In the genomic region with DNA sequence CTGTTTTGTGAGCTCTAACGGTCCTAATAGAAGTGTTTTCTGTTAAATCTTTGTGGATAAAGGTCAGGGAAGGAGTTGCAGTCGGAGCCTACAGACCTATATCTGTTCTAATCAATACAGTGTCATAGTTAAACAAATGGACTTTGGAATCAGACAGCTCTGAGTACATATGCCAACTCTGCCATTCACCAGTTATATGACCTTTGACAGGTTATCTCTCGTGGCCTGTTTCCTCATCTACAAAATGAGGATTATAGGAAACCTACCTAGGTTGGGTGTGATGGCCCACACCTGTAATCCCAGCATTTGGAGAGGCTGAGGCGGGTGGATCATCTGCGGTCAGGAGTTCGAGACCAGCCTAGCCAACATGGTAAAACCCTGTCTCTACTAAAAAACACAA, we compare ENCODE assay signal across 1 cellular context.
TF ChIP-seq lines count a peak whose summit lies in the region.

No MANE protein-coding gene starts in this region.

TF ChIP-seq in HepG2, 621 proteins besides CTCF, POLR2A, EP300 and RAD21 (continued from another document):
- TF ChIP-seq HMG20B (CRISPR knock-in tag; conservative IDR thresholded peaks at IDR 0.05), result no peak
- peak; percentile 58; the same call in 1 of the 2 replicates for TF ChIP-seq ZNF292 (CRISPR knock-in tag; IDR thresholded peaks at IDR 0.05; ENCODE audit: borderline replicate concordance, low read depth)
- TF ChIP-seq RXRB (CRISPR knock-in tag; IDR thresholded peaks at IDR 0.05; ENCODE audit: borderline replicate concordance), result peak; percentile 83
- TF ChIP-seq ZSCAN31 (CRISPR knock-in tag; IDR thresholded peaks at IDR 0.05; ENCODE audit: low read depth), result no peak
- peak; percentile 46; the same call in 1 of the 2 replicates for TF ChIP-seq HMG20A (CRISPR knock-in tag; IDR thresholded peaks at IDR 0.05; ENCODE audit: borderline replicate concordance)
- peak; percentile 70 for TF ChIP-seq ZMYM4 (CRISPR knock-in tag; IDR thresholded peaks at IDR 0.05)
- peak; percentile 82 for TF ChIP-seq RARA (CRISPR knock-in tag; IDR thresholded peaks at IDR 0.05)
- TF ChIP-seq ISL2 (CRISPR knock-in tag; IDR thresholded peaks at IDR 0.05), result peak; percentile 16; the same call in 1 of the 2 replicates
- no peak for TF ChIP-seq CBX5 (CRISPR knock-in tag; IDR thresholded peaks at IDR 0.05; ENCODE audit: borderline replicate concordance)
- no peak for TF ChIP-seq NBN (conservative IDR thresholded peaks at IDR 0.05)
- TF ChIP-seq STAG1 (CRISPR knock-in tag; IDR thresholded peaks at IDR 0.05), result no peak
- no peak for TF ChIP-seq ZNF619 (CRISPR knock-in tag; IDR thresholded peaks at IDR 0.05)
- no peak for TF ChIP-seq ZBTB7B (CRISPR knock-in tag; IDR thresholded peaks at IDR 0.05)
- TF ChIP-seq, protein P1, sequence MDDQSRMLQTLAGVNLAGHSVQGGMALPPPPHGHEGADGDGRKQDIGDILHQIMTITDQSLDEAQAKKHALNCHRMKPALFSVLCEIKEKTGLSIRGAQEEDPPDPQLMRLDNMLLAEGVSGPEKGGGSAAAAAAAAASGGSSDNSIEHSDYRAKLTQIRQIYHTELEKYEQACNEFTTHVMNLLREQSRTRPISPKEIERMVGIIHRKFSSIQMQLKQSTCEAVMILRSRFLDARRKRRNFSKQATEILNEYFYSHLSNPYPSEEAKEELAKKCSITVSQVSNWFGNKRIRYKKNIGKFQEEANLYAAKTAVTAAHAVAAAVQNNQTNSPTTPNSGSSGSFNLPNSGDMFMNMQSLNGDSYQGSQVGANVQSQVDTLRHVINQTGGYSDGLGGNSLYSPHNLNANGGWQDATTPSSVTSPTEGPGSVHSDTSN (CRISPR knock-in tag; IDR thresholded peaks at IDR 0.05; ENCODE audit: borderline replicate concordance), result no peak
- TF ChIP-seq, protein P2, sequence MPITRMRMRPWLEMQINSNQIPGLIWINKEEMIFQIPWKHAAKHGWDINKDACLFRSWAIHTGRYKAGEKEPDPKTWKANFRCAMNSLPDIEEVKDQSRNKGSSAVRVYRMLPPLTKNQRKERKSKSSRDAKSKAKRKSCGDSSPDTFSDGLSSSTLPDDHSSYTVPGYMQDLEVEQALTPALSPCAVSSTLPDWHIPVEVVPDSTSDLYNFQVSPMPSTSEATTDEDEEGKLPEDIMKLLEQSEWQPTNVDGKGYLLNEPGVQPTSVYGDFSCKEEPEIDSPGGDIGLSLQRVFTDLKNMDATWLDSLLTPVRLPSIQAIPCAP (CRISPR knock-in tag; IDR thresholded peaks at IDR 0.05; ENCODE audit: low read depth), result no peak
- no peak for TF ChIP-seq MAZ (IDR thresholded peaks at IDR 0.05; ENCODE audit: borderline replicate concordance, low read depth, low read length)
- no peak for TF ChIP-seq MAZ (CRISPR knock-in tag; IDR thresholded peaks at IDR 0.05; ENCODE audit: low read depth)
- TF ChIP-seq ZNF234 (CRISPR knock-in tag; conservative IDR thresholded peaks at IDR 0.05), result no peak
- TF ChIP-seq, protein P3, sequence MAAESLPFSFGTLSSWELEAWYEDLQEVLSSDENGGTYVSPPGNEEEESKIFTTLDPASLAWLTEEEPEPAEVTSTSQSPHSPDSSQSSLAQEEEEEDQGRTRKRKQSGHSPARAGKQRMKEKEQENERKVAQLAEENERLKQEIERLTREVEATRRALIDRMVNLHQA (CRISPR knock-in tag; IDR thresholded peaks at IDR 0.05), result no peak
- TF ChIP-seq ZNF326 (CRISPR knock-in tag; IDR thresholded peaks at IDR 0.05; ENCODE audit: borderline replicate concordance), result no peak
- no peak for TF ChIP-seq RNF2 (conservative IDR thresholded peaks at IDR 0.05; ENCODE audit: low read depth)
- TF ChIP-seq, protein P4, sequence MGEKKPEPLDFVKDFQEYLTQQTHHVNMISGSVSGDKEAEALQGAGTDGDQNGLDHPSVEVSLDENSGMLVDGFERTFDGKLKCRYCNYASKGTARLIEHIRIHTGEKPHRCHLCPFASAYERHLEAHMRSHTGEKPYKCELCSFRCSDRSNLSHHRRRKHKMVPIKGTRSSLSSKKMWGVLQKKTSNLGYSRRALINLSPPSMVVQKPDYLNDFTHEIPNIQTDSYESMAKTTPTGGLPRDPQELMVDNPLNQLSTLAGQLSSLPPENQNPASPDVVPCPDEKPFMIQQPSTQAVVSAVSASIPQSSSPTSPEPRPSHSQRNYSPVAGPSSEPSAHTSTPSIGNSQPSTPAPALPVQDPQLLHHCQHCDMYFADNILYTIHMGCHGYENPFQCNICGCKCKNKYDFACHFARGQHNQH (CRISPR knock-in tag; IDR thresholded peaks at IDR 0.05), result no peak
- TF ChIP-seq ZNF816 (CRISPR knock-in tag; IDR thresholded peaks at IDR 0.05; ENCODE audit: borderline replicate concordance), result no peak
- TF ChIP-seq, protein P5, sequence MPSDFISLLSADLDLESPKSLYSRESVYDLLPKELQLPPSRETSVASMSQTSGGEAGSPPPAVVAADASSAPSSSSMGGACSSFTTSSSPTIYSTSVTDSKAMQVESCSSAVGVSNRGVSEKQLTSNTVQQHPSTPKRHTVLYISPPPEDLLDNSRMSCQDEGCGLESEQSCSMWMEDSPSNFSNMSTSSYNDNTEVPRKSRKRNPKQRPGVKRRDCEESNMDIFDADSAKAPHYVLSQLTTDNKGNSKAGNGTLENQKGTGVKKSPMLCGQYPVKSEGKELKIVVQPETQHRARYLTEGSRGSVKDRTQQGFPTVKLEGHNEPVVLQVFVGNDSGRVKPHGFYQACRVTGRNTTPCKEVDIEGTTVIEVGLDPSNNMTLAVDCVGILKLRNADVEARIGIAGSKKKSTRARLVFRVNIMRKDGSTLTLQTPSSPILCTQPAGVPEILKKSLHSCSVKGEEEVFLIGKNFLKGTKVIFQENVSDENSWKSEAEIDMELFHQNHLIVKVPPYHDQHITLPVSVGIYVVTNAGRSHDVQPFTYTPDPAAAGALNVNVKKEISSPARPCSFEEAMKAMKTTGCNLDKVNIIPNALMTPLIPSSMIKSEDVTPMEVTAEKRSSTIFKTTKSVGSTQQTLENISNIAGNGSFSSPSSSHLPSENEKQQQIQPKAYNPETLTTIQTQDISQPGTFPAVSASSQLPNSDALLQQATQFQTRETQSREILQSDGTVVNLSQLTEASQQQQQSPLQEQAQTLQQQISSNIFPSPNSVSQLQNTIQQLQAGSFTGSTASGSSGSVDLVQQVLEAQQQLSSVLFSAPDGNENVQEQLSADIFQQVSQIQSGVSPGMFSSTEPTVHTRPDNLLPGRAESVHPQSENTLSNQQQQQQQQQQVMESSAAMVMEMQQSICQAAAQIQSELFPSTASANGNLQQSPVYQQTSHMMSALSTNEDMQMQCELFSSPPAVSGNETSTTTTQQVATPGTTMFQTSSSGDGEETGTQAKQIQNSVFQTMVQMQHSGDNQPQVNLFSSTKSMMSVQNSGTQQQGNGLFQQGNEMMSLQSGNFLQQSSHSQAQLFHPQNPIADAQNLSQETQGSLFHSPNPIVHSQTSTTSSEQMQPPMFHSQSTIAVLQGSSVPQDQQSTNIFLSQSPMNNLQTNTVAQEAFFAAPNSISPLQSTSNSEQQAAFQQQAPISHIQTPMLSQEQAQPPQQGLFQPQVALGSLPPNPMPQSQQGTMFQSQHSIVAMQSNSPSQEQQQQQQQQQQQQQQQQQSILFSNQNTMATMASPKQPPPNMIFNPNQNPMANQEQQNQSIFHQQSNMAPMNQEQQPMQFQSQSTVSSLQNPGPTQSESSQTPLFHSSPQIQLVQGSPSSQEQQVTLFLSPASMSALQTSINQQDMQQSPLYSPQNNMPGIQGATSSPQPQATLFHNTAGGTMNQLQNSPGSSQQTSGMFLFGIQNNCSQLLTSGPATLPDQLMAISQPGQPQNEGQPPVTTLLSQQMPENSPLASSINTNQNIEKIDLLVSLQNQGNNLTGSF (CRISPR knock-in tag; IDR thresholded peaks at IDR 0.05), result no peak
- no peak for TF ChIP-seq ZFYVE20 (CRISPR knock-in tag; IDR thresholded peaks at IDR 0.05; ENCODE audit: borderline replicate concordance, low read depth)
- no peak for TF ChIP-seq ZNF777 (CRISPR knock-in tag; IDR thresholded peaks at IDR 0.05)
- TF ChIP-seq, protein P6, sequence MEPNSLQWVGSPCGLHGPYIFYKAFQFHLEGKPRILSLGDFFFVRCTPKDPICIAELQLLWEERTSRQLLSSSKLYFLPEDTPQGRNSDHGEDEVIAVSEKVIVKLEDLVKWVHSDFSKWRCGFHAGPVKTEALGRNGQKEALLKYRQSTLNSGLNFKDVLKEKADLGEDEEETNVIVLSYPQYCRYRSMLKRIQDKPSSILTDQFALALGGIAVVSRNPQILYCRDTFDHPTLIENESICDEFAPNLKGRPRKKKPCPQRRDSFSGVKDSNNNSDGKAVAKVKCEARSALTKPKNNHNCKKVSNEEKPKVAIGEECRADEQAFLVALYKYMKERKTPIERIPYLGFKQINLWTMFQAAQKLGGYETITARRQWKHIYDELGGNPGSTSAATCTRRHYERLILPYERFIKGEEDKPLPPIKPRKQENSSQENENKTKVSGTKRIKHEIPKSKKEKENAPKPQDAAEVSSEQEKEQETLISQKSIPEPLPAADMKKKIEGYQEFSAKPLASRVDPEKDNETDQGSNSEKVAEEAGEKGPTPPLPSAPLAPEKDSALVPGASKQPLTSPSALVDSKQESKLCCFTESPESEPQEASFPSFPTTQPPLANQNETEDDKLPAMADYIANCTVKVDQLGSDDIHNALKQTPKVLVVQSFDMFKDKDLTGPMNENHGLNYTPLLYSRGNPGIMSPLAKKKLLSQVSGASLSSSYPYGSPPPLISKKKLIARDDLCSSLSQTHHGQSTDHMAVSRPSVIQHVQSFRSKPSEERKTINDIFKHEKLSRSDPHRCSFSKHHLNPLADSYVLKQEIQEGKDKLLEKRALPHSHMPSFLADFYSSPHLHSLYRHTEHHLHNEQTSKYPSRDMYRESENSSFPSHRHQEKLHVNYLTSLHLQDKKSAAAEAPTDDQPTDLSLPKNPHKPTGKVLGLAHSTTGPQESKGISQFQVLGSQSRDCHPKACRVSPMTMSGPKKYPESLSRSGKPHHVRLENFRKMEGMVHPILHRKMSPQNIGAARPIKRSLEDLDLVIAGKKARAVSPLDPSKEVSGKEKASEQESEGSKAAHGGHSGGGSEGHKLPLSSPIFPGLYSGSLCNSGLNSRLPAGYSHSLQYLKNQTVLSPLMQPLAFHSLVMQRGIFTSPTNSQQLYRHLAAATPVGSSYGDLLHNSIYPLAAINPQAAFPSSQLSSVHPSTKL (CRISPR knock-in tag; IDR thresholded peaks at IDR 0.05), result peak; percentile 67
